In genomic region chr7:143906895-143907294, GRCh38 we compare ENCODE assay signal across 17 cellular contexts. TPM values are rescaled to one million over a fixed set of nuclear protein-coding genes. Genes with fewer than 3 reads are reported as not detected.
DNase-seq lines count a peak whose midpoint lies in the region; ATAC-seq and TF ChIP-seq lines count a peak whose summit lies in the region.
"Had no signal": no experiment of that assay in that cellular context is flagged by ENCODE, and none has a peak within 500 bp of the region (broad histone marks: within the 10 kb centered on the region; RNA-seq: fewer than 3 reads in every experiment).

No MANE protein-coding gene starts in this region.

- DNase-seq in GM23338 (ENCODE audit: low spot score) = peak; percentile 93
- DNase-seq in HuH-7 (ENCODE audit: low spot score) = peak; percentile 81
- peak; percentile 91 for DNase-seq in iPS DF 19.7 (ENCODE audit: low read depth, low spot score)
- peak; percentile 82 for DNase-seq in neural progenitor cell (ENCODE audit: low spot score)
- no peak for DNase-seq in GM19238 (ENCODE audit: insufficient read length, low spot score)
- no peak for DNase-seq in activated T-cell treated with anti-CD3 and anti-CD28 coated beads, Interleukin-2, amount 50 U/mL, for 24 hours
- DNase-seq in activated naive CD4-positive, alpha-beta T cell treated with anti-CD3 and anti-CD28 coated beads, Interleukin-2, amount 10 ng/mL, durations not matched to agents 7 days and 5 days = no peak
- DNase-seq: DND-41, GDM1, HCEC 1CT, NCI-H2029, NCI-H524 had no signal

- H3K79me2 ChIP-seq in GM23338 (replicated peaks; ENCODE audit: insufficient read depth) (no peaks in the 10 kb centered on the region), neural progenitor cell (ENCODE audit: low read depth) (no peaks in the 10 kb centered on the region)

- no peak overlapping the region for H3K4me3 ChIP-seq in GM23338
- no peak overlapping the region for H3K4me3 ChIP-seq in neural progenitor cell
- H3K4me3 ChIP-seq: K562 had no signal

- peaks cover 6% of the 10 kb centered on the region for H3K27me3 Mint-ChIP-seq in GM23338 (ENCODE audit: insufficient read depth, low read depth, poor library complexity)
- peaks cover 2% of the 10 kb centered on the region for H3K27me3 Mint-ChIP-seq in neural progenitor cell (ENCODE audit: insufficient read depth, low read depth)
- H3K27me3 Mint-ChIP-seq in activated T-cell treated with anti-CD3 and anti-CD28 coated beads, Interleukin-2, amount 50 U/mL, for 24 hours = peaks cover 5% of the 10 kb centered on the region
- peaks cover 8% of the 10 kb centered on the region for H3K27me3 Mint-ChIP-seq in activated naive CD4-positive, alpha-beta T cell treated with anti-CD3 and anti-CD28 coated beads, Interleukin-2, amount 10 ng/mL, durations not matched to agents 7 days and 5 days

- H3K4me1 Mint-ChIP-seq in GM23338 (peaks cover 45% of the 10 kb centered on the region), neural progenitor cell (peaks cover 30% of the 10 kb centered on the region)
- H3K4me1 Mint-ChIP-seq in activated T-cell treated with anti-CD3 and anti-CD28 coated beads, Interleukin-2, amount 50 U/mL, for 24 hours (ENCODE audit: low read depth) = peaks cover 16% of the 10 kb centered on the region
- peaks cover 4% of the 10 kb centered on the region for H3K4me1 Mint-ChIP-seq in activated naive CD4-positive, alpha-beta T cell treated with anti-CD3 and anti-CD28 coated beads, Interleukin-2, amount 10 ng/mL, durations not matched to agents 7 days and 5 days

- H3K9me2 ChIP-seq in GM23338 (ENCODE audit: insufficient read depth) = no peaks in the 10 kb centered on the region

- H3K36me3 ChIP-seq in GM23338 (ENCODE audit: insufficient read depth) = no peaks in the 10 kb centered on the region
- H3K36me3 ChIP-seq in neural progenitor cell = no peaks in the 10 kb centered on the region

- H3F3A ChIP-seq in GM23338 (replicated peaks; ENCODE audit: low read depth) (no peaks in the 10 kb centered on the region), neural progenitor cell (ENCODE audit: low read depth) (peaks cover 13% of the 10 kb centered on the region)

- no peaks in the 10 kb centered on the region; the same call in 2 of the 3 replicates for H3K36me3 Mint-ChIP-seq in GM23338 (ENCODE audit: low read depth)
- no peaks in the 10 kb centered on the region for H3K36me3 Mint-ChIP-seq in neural progenitor cell
- no peaks in the 10 kb centered on the region for H3K36me3 Mint-ChIP-seq in activated T-cell treated with anti-CD3 and anti-CD28 coated beads, Interleukin-2, amount 50 U/mL, for 24 hours (ENCODE audit: low read depth)
- no peaks in the 10 kb centered on the region for H3K36me3 Mint-ChIP-seq in activated naive CD4-positive, alpha-beta T cell treated with anti-CD3 and anti-CD28 coated beads, Interleukin-2, amount 10 ng/mL, durations not matched to agents 7 days and 5 days

- H3K27ac ChIP-seq in GM23338 (ENCODE audit: low read depth) (no peak overlapping the region), neural progenitor cell (no peak overlapping the region)
- H3K27ac ChIP-seq: C4-2B had no signal

- no peaks in the 10 kb centered on the region for H3K9me3 ChIP-seq in neural progenitor cell (ENCODE audit: low read depth)

- H4K20me1 ChIP-seq in GM23338 (replicated peaks; ENCODE audit: insufficient read depth) (no peaks in the 10 kb centered on the region), neural progenitor cell (ENCODE audit: low read depth) (no peaks in the 10 kb centered on the region)

- H3K27me3 ChIP-seq in GM23338 (ENCODE audit: insufficient read depth) = no peaks in the 10 kb centered on the region
- H3K27me3 ChIP-seq in neural progenitor cell = no peaks in the 10 kb centered on the region

- H2AFZ ChIP-seq in GM23338 (no peak overlapping the region), neural progenitor cell (replicated peaks) (no peak overlapping the region)

- no peak overlapping the region for H3K4me3 Mint-ChIP-seq in GM23338
- no peak overlapping the region for H3K4me3 Mint-ChIP-seq in neural progenitor cell
- H3K4me3 Mint-ChIP-seq in activated T-cell treated with anti-CD3 and anti-CD28 coated beads, Interleukin-2, amount 50 U/mL, for 24 hours = no peak overlapping the region
- H3K4me3 Mint-ChIP-seq in activated naive CD4-positive, alpha-beta T cell treated with anti-CD3 and anti-CD28 coated beads, Interleukin-2, amount 10 ng/mL, durations not matched to agents 7 days and 5 days = no peak overlapping the region

- CTCF ChIA-PET in activated naive CD4-positive, alpha-beta T cell treated with anti-CD3 and anti-CD28 coated beads, Interleukin-2, amount 10 ng/mL, durations not matched to agents 7 days and 5 days (lab: Charles Lee) = no interaction called here

- ATAC-seq in GM23338 = peak; percentile 80
- ATAC-seq: K562 had no signal

- peaks cover 34% of the 10 kb centered on the region for H3K4me1 ChIP-seq in GM23338 (ENCODE audit: insufficient read depth)
- peaks cover 24% of the 10 kb centered on the region for H3K4me1 ChIP-seq in neural progenitor cell

- H3K9me3 Mint-ChIP-seq in GM23338 (0 out of 3 replicates have a peak, but pooled peaks cover 2% of the 10 kb centered on the region), neural progenitor cell (no peaks in the 10 kb centered on the region)
- no peaks in the 10 kb centered on the region for H3K9me3 Mint-ChIP-seq in activated T-cell treated with anti-CD3 and anti-CD28 coated beads, Interleukin-2, amount 50 U/mL, for 24 hours
- no peaks in the 10 kb centered on the region for H3K9me3 Mint-ChIP-seq in activated naive CD4-positive, alpha-beta T cell treated with anti-CD3 and anti-CD28 coated beads, Interleukin-2, amount 10 ng/mL, durations not matched to agents 7 days and 5 days

- H3K4me2 ChIP-seq in GM23338 (peak overlapping the region; percentile 39), neural progenitor cell (peak overlapping the region; percentile 62)

- TF ChIP-seq CTCF in GM23338 (conservative IDR thresholded peaks at IDR 0.05; ENCODE audit: low read depth in 2 of 2) (no peak), neural progenitor cell (IDR thresholded peaks at IDR 0.05) (no peak)

- no peak overlapping the region for H3K9ac ChIP-seq in neural progenitor cell

- H3K27ac Mint-ChIP-seq in GM23338 (no peak overlapping the region), neural progenitor cell (no peak overlapping the region)
- H3K27ac Mint-ChIP-seq in activated T-cell treated with anti-CD3 and anti-CD28 coated beads, Interleukin-2, amount 50 U/mL, for 24 hours = no peak overlapping the region
- H3K27ac Mint-ChIP-seq in activated naive CD4-positive, alpha-beta T cell treated with anti-CD3 and anti-CD28 coated beads, Interleukin-2, amount 10 ng/mL, durations not matched to agents 7 days and 5 days = no peak overlapping the region

TF ChIP-seq in GM23338, 12 proteins besides CTCF, POLR2A, EP300 and RAD21 (continues in another document):
- TF ChIP-seq STAT1 (IDR thresholded peaks at IDR 0.05; ENCODE audit: unreplicated experiment) (no peak), ZNF114 (CRISPR knock-in tag; IDR thresholded peaks at IDR 0.05) (0 out of 2 replicates have a peak, but pooled peaks have one; percentile 19), POLR2AphosphoS5 (IDR thresholded peaks at IDR 0.05; ENCODE audit: low read depth) (no peak), NANOG (IDR thresholded peaks at IDR 0.05; ENCODE audit: borderline replicate concordance) (peak; percentile 27; the same call in 1 of the 2 replicates)

RNA-seq across cellular contexts. Expression of gene TCAF1, which starts 4.9 kb away (rescaled TPM):
- 27.2 and 31.3 TPM in 2 replicates for total RNA-seq in GM23338 (2014; rRNA removed; shearing (Covaris generic))
- 13.5 and 15.5 TPM in 2 replicates for polyA plus RNA-seq in GM23338 (2016; fragmentation: Nextera tagmentation; extraction: Ambion mirVana)
- total RNA-seq in neural progenitor cell (ENCODE audit: low replicate concordance) = 71.0 and 89.6 TPM in 2 replicates

RNA-seq across cellular contexts. Expression of gene OR2F2, which starts 28.1 kb away (rescaled TPM):
- not detected in 2 replicates for total RNA-seq in GM23338 (2014; rRNA removed; shearing (Covaris generic))
- not detected in 2 replicates for polyA plus RNA-seq in GM23338 (2016; fragmentation: Nextera tagmentation; extraction: Ambion mirVana)
- total RNA-seq in neural progenitor cell (ENCODE audit: low replicate concordance) = not detected in 2 replicates
- total RNA-seq: A673, HT-29, K562, SK-MEL-5 had no signal
- polyA plus RNA-seq: K562 had no signal

RNA-seq across cellular contexts. Expression of gene OR2F1, which starts 47.7 kb away (rescaled TPM):
- total RNA-seq in GM23338 (2014; rRNA removed; shearing (Covaris generic)) = 0.04 TPM in 1 of 2 replicates, not detected in the other
- not detected in 2 replicates for polyA plus RNA-seq in GM23338 (2016; fragmentation: Nextera tagmentation; extraction: Ambion mirVana)
- not detected in 2 replicates for total RNA-seq in neural progenitor cell (ENCODE audit: low replicate concordance)
- total RNA-seq: A673, HT-29, K562, SK-MEL-5 had no signal
- polyA plus RNA-seq: K562 had no signal

Comparison
In these comparisons a context has a peak if more than half of its experiments do, and no peak if none do; other contexts are left out.
1. DNase-seq: peak in GM23338 (single experiment), HuH-7 (single experiment), iPS DF 19.7 (single experiment) and neural progenitor cell (single experiment); none in GM19238 (single experiment), activated T-cell treated with anti-CD3 and anti-CD28 coated beads, Interleukin-2, amount 50 U/mL, for 24 hours (single experiment) and activated naive CD4-positive, alpha-beta T cell treated with anti-CD3 and anti-CD28 coated beads, Interleukin-2, amount 10 ng/mL, durations not matched to agents 7 days and 5 days (single experiment).